In the genomic region with DNA sequence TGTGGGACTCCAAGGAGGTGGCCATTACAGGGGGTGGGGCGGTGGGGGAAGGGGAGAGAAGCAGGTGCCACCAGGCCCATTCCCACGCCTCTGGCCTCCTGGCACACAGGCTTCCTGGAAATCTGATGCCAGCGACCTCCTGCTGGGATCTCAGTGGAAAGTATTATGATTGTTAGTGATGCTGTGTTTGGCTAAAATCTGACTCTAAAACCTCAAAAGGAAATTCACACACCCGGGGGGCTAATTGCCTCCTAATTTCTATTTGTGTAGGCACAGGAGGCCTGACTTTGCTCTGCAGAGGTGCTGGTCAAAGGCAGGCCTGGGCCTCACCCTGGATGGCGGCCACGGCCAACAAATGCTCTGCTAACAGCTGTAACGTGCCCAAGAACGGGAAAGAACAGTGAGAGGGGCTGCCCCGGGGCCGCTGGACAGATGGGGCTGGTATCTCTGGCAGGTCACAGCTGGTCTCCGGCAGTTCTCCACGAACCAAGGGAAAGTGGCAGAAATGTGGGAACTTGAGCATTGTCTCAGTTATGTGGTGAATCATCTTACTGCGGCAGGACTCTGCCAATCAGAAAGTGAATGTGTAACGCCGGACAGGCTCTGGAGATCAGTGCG, we compare ENCODE assay signal across 10 cellular contexts. TPM values are rescaled to one million over a fixed set of nuclear protein-coding genes. Genes with fewer than 3 reads are reported as not detected.
DNase-seq lines count a peak whose midpoint lies in the region; ATAC-seq and TF ChIP-seq lines count a peak whose summit lies in the region.
"Had no signal": no experiment of that assay in that cellular context is flagged by ENCODE, and none has a peak within 500 bp of the region (broad histone marks: within the 10 kb centered on the region; RNA-seq: fewer than 3 reads in every experiment).

No MANE protein-coding gene starts in this region.

- no peak overlapping the region for H3K27ac Mint-ChIP-seq in activated T-cell treated with anti-CD3 and anti-CD28 coated beads, Interleukin-2, amount 50 U/mL, for 24 hours
- peak overlapping the region in 1 of 10 donors; percentile 40 for H3K27ac Mint-ChIP-seq in naive thymus-derived CD8-positive, alpha-beta T cell

- no peaks in the 10 kb centered on the region for H3K9me3 ChIP-seq in SJCRH30 (replicated peaks)

- H3K27ac ChIP-seq in SJCRH30 (peak overlapping the region; percentile 64), foreskin keratinocyte (no peak overlapping the region)

- no peak for TF ChIP-seq RAD21 in Ishikawa (IDR thresholded peaks at IDR 0.05; ENCODE audit: low read depth)

- no peak for TF ChIP-seq CTCF in AG09309 (IDR thresholded peaks at IDR 0.05; ENCODE audit: control insufficient read depth, insufficient read depth, low read depth, low read length, missing control alignments)
- no peak for TF ChIP-seq CTCF in foreskin keratinocyte (conservative IDR thresholded peaks at IDR 0.05)

- POLR2A ChIA-PET in naive thymus-derived CD8-positive, alpha-beta T cell (lab: Charles Lee): interaction anchor here (0.7 to 2.7 kb wide), 3 partner anchors 14 to 58 kb away, joined by 3 to 25 read pairs (median 3); no protein-coding TSS in a partner anchor

- ATAC-seq in foreskin keratinocyte (no peak), GM21786 (IDR thresholded peaks at IDR 0.05; ENCODE audit: unreplicated experiment) (no peak), GM18502 (IDR thresholded peaks at IDR 0.05; ENCODE audit: poor library complexity, unreplicated experiment) (no peak)
- ATAC-seq in naive thymus-derived CD8-positive, alpha-beta T cell: no peak

- no peak overlapping the region for H3K4me3 Mint-ChIP-seq in activated T-cell treated with anti-CD3 and anti-CD28 coated beads, Interleukin-2, amount 50 U/mL, for 24 hours
- no peak overlapping the region for H3K4me3 Mint-ChIP-seq in naive thymus-derived CD8-positive, alpha-beta T cell

- TF ChIP-seq EP300 in Ishikawa (IDR thresholded peaks at IDR 0.05; ENCODE audit: borderline replicate concordance): peak; percentile 91

- H3K36me3 ChIP-seq in SJCRH30: no peaks in the 10 kb centered on the region

- peak; percentile 51 for DNase-seq in AG09309 (ENCODE audit: low read depth)
- DNase-seq in SJCRH30: peak; percentile 87 to 90
- peak; percentile 69 to 86 for DNase-seq in foreskin keratinocyte
- DNase-seq in activated T-cell treated with anti-CD3 and anti-CD28 coated beads, Interleukin-2, amount 50 U/mL, for 24 hours: no peak
- DNase-seq in naive thymus-derived CD8-positive, alpha-beta T cell: no peak
- DNase-seq: activated CD8-positive, alpha-beta memory T cell treated with anti-CD3 and anti-CD28 coated beads, Interleukin-2, amount 50 U/mL, for 48 hours had no signal

- peaks cover 16% of the 10 kb centered on the region for H3K27me3 Mint-ChIP-seq in activated T-cell treated with anti-CD3 and anti-CD28 coated beads, Interleukin-2, amount 50 U/mL, for 24 hours
- peaks cover 3 to 18% (median 8%) of the 10 kb centered on the region in 5 donors for H3K27me3 Mint-ChIP-seq in naive thymus-derived CD8-positive, alpha-beta T cell

- H3K4me3 ChIP-seq in AG09309 (ENCODE audit: control insufficient read depth, low read depth, low read length) (no peak overlapping the region), SJCRH30 (no peak overlapping the region)

- H3K36me3 Mint-ChIP-seq in activated T-cell treated with anti-CD3 and anti-CD28 coated beads, Interleukin-2, amount 50 U/mL, for 24 hours (ENCODE audit: low read depth): peaks cover 61% of the 10 kb centered on the region
- no peaks in the 10 kb centered on the region for H3K36me3 Mint-ChIP-seq in naive thymus-derived CD8-positive, alpha-beta T cell

- H3K9me3 Mint-ChIP-seq in activated T-cell treated with anti-CD3 and anti-CD28 coated beads, Interleukin-2, amount 50 U/mL, for 24 hours: no peaks in the 10 kb centered on the region
- H3K9me3 Mint-ChIP-seq in naive thymus-derived CD8-positive, alpha-beta T cell: no peaks in the 10 kb centered on the region

- peaks cover 22% of the 10 kb centered on the region for H3K4me1 Mint-ChIP-seq in activated T-cell treated with anti-CD3 and anti-CD28 coated beads, Interleukin-2, amount 50 U/mL, for 24 hours (ENCODE audit: low read depth)
- peaks cover 0 to 12% (median 2%) of the 10 kb centered on the region in 4 donors for H3K4me1 Mint-ChIP-seq in naive thymus-derived CD8-positive, alpha-beta T cell

- H3K27me3 ChIP-seq in SJCRH30 (no peaks in the 10 kb centered on the region), foreskin keratinocyte (peaks cover 15% of the 10 kb centered on the region)

- peaks cover 57% of the 10 kb centered on the region for H3K4me1 ChIP-seq in SJCRH30
- H3K4me1 ChIP-seq in foreskin keratinocyte: no peaks in the 10 kb centered on the region

TF ChIP-seq in Ishikawa, 13 proteins besides CTCF, POLR2A, EP300 and RAD21:
- no peak for TF ChIP-seq TAF1 (IDR thresholded peaks at IDR 0.05; ENCODE audit: low read depth)
- peak; percentile 76 for TF ChIP-seq FOXM1 (IDR thresholded peaks at IDR 0.05; ENCODE audit: borderline replicate concordance, low read depth)
- peak; percentile 64; the same call in 1 of the 2 replicates for TF ChIP-seq CEBPB (IDR thresholded peaks at IDR 0.05)
- TF ChIP-seq TCF12 (IDR thresholded peaks at IDR 0.05; ENCODE audit: low read depth): peak; percentile 95
- TF ChIP-seq ZBTB7A (IDR thresholded peaks at IDR 0.05; ENCODE audit: low read depth): peak; percentile 79
- peak; percentile 48 for TF ChIP-seq YY1 (IDR thresholded peaks at IDR 0.05; ENCODE audit: low read depth)
- TF ChIP-seq, protein P1, sequence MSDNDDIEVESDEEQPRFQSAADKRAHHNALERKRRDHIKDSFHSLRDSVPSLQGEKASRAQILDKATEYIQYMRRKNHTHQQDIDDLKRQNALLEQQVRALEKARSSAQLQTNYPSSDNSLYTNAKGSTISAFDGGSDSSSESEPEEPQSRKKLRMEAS (IDR thresholded peaks at IDR 0.05): peak; percentile 44; the same call in 1 of the 2 replicates
- peak; percentile 74 for TF ChIP-seq TEAD4 (IDR thresholded peaks at IDR 0.05)
- TF ChIP-seq CREB1 (IDR thresholded peaks at IDR 0.05; ENCODE audit: low read depth): 0 out of 2 replicates have a peak, but pooled peaks have one; percentile 18
- no peak for TF ChIP-seq EGR1 (IDR thresholded peaks at IDR 0.05)
- peak; percentile 95 for TF ChIP-seq NFIC (IDR thresholded peaks at IDR 0.05)
- TF ChIP-seq, protein P2, sequence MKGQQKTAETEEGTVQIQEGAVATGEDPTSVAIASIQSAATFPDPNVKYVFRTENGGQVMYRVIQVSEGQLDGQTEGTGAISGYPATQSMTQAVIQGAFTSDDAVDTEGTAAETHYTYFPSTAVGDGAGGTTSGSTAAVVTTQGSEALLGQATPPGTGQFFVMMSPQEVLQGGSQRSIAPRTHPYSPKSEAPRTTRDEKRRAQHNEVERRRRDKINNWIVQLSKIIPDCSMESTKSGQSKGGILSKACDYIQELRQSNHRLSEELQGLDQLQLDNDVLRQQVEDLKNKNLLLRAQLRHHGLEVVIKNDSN (IDR thresholded peaks at IDR 0.05): peak; percentile 4; the same call in 1 of the 2 replicates
- TF ChIP-seq, protein P3, sequence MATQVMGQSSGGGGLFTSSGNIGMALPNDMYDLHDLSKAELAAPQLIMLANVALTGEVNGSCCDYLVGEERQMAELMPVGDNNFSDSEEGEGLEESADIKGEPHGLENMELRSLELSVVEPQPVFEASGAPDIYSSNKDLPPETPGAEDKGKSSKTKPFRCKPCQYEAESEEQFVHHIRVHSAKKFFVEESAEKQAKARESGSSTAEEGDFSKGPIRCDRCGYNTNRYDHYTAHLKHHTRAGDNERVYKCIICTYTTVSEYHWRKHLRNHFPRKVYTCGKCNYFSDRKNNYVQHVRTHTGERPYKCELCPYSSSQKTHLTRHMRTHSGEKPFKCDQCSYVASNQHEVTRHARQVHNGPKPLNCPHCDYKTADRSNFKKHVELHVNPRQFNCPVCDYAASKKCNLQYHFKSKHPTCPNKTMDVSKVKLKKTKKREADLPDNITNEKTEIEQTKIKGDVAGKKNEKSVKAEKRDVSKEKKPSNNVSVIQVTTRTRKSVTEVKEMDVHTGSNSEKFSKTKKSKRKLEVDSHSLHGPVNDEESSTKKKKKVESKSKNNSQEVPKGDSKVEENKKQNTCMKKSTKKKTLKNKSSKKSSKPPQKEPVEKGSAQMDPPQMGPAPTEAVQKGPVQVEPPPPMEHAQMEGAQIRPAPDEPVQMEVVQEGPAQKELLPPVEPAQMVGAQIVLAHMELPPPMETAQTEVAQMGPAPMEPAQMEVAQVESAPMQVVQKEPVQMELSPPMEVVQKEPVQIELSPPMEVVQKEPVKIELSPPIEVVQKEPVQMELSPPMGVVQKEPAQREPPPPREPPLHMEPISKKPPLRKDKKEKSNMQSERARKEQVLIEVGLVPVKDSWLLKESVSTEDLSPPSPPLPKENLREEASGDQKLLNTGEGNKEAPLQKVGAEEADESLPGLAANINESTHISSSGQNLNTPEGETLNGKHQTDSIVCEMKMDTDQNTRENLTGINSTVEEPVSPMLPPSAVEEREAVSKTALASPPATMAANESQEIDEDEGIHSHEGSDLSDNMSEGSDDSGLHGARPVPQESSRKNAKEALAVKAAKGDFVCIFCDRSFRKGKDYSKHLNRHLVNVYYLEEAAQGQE (IDR thresholded peaks at IDR 0.05; ENCODE audit: low read depth): no peak

RNA-seq across cellular contexts. Expression of a gene that starts 14.3 kb away (rescaled TPM):
- not detected in 2 replicates for total RNA-seq in SJCRH30 (2014; rRNA removed; shearing (Covaris generic))
- not detected in 2 replicates for total RNA-seq in foreskin keratinocyte
- polyA plus RNA-seq in foreskin keratinocyte: not detected in 2 replicates
- not detected for total RNA-seq in naive thymus-derived CD8-positive, alpha-beta T cell
- not detected for polyA plus RNA-seq in naive thymus-derived CD8-positive, alpha-beta T cell
- total RNA-seq: NCI-H460 had no signal

RNA-seq across cellular contexts. Expression of a gene that starts 35.0 kb away (rescaled TPM):
- total RNA-seq in SJCRH30 (2014; rRNA removed; shearing (Covaris generic)): 2.3 and 2.4 TPM in 2 replicates
- total RNA-seq in foreskin keratinocyte: not detected in 2 replicates
- polyA plus RNA-seq in foreskin keratinocyte: 0.03 TPM in 1 of 2 replicates, not detected in the other
- 1 to 10 TPM; 1.5 to 1.8 TPM for total RNA-seq in naive thymus-derived CD8-positive, alpha-beta T cell
- 1 to 10 TPM in 1 of 3 donors, not detected in 2; 2.0 TPM for polyA plus RNA-seq in naive thymus-derived CD8-positive, alpha-beta T cell
- total RNA-seq: NCI-H460 had no signal

RNA-seq across cellular contexts. Expression of a gene that starts 55.7 kb away (rescaled TPM):
- total RNA-seq in SJCRH30 (2014; rRNA removed; shearing (Covaris generic)): not detected in 2 replicates
- not detected in 2 replicates for total RNA-seq in foreskin keratinocyte
- polyA plus RNA-seq in foreskin keratinocyte: not detected in 2 replicates
- total RNA-seq in naive thymus-derived CD8-positive, alpha-beta T cell: not detected
- polyA plus RNA-seq in naive thymus-derived CD8-positive, alpha-beta T cell: not detected
- total RNA-seq: NCI-H460 had no signal

Comparison
In these comparisons a context has a peak if more than half of its experiments do, and no peak if none do; other contexts are left out.
1. DNase-seq: peak in AG09309 (single experiment), SJCRH30 (2 of 2) and foreskin keratinocyte (2 of 2); none in activated T-cell treated with anti-CD3 and anti-CD28 coated beads, Interleukin-2, amount 50 U/mL, for 24 hours (single experiment) and naive thymus-derived CD8-positive, alpha-beta T cell (0 of 10).